Comparison of ENCODE assay signal across 8 cellular contexts in genomic region chr20:64255361-64256281, GRCh38.
DNase-seq lines count a peak whose midpoint lies in the region; ATAC-seq lines count a peak whose summit lies in the region.

Gene PCMTD2, plus strand, starts transcription at chr20:64255748. Its CDS starts 4,218 bp downstream, at chr20:64259966.

- peak; percentile 79 for ATAC-seq in GM18868 (IDR thresholded peaks at IDR 0.05; ENCODE audit: unreplicated experiment)
- ATAC-seq in HG03108 (IDR thresholded peaks at IDR 0.05; ENCODE audit: unreplicated experiment), result peak; percentile 66

- peaks cover 13% of the 10 kb centered on the region for H3K27me3 ChIP-seq in ACC112 (ENCODE audit: insufficient read depth, low read length)

- H2AFZ ChIP-seq in ACC112 (ENCODE audit: low read length, unreplicated experiment), result peak within 1 kb of the TSS; percentile 99

- H3K79me2 ChIP-seq in ACC112 (ENCODE audit: control insufficient read depth, insufficient read depth, low read length, unreplicated experiment), result peaks cover 13% of the 10 kb centered on the region

- H3K4me3 ChIP-seq in ACC112 (ENCODE audit: low read depth, low read length), result peak within 1 kb of the TSS; percentile 86

- no peaks in the 10 kb centered on the region for H3K36me3 ChIP-seq in ACC112 (ENCODE audit: insufficient read depth, low read length)

- peaks cover 9% of the 10 kb centered on the region for H3K4me1 ChIP-seq in ACC112 (ENCODE audit: control insufficient read depth, insufficient read depth, low read length, unreplicated experiment)

- DNase-seq in NCI-H2227 (lab: John Stamatoyannopoulos, UW; ENCODE audit: unreplicated experiment) (peak; percentile 93), caudate nucleus (lab: John Stamatoyannopoulos, UW) (peak in 52 of 61 donors; percentile 32 to 87 (median 63)), iris pigment epithelial cell (ENCODE audit: low read depth) (peak; percentile 79)
- peak; percentile 64 to 82 (median 76) for DNase-seq in activated CD4-positive, CD25-positive, alpha-beta regulatory T cell (lab: John Stamatoyannopoulos, UW)
- DNase-seq in stimulated activated CD4-positive, alpha-beta T cell treated with anti-CD3 and anti-CD28 coated beads, Interleukin-12 subunit alpha, Interleukin-12 subunit beta, amount 100 ng/mL, for 4 hours, result peak; percentile 83

- H3K27ac ChIP-seq in ACC112 (ENCODE audit: low read depth, low read length) (peak within 1 kb of the TSS; percentile 45; the same call in 1 of the 2 replicates), caudate nucleus (ENCODE audit: low read depth, low read length) (peak within 1 kb of the TSS; percentile 94)

Comparison
In these comparisons a context has a peak if more than half of its experiments do, and no peak if none do; other contexts are left out.
1. Peak in every context shown above with its lines: DNase-seq, ATAC-seq, H3K4me3 ChIP-seq and H3K27ac ChIP-seq.